Comparison of ENCODE assay signal across 8 cellular contexts in the genomic region with DNA sequence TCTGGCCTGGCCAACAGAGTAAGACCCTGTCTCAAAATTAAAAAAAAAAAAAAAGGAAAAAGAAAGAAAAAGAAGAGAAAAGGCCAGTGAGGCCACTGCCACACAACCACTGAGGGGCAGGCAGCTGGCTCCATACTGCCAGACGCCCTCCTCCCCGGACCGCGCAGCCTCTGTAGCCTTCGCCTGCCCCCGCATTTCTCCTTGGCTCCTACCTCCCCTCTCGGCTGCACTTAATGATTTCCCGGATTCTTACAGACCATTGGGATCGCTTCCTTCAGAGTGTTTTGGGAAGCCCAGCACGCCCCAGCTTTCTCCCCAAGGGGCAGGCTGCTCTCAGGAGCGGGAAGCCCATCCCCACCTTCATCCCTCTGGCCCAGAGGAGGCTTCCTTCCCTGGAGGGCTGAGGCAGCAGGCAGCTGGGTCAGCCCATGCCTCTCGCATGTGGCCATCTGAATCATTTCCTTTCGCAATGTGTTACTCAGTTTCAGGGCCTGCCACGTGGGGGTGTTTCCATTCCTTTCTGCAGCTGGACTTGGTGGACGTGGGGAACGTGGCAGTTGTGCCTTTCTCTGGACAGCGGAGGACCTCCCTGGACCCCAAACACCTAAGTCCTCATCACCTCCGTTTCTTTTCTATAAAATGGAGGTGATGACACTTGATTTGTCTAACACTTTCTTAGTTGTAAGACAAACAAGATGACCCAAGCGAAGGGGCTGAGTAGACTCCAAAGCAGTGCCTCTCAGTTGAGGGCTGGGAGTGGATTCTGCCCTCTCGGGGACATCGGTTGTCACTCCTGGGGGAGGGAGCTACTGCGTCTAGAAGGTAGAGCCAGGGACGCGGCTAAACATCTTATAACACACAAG. TPM values are rescaled to one million over a fixed set of nuclear protein-coding genes. Genes with fewer than 3 reads are reported as not detected.
DNase-seq lines count a peak whose midpoint lies in the region; ATAC-seq and TF ChIP-seq lines count a peak whose summit lies in the region.

No MANE protein-coding gene starts in this region.

- peak overlapping the region; percentile 94 for H3K4me3 ChIP-seq in DOHH2 (ENCODE audit: low read length)
- no peak overlapping the region for H3K4me3 ChIP-seq in fibroblast of lung (replicated peaks in 1 of 4; ENCODE audit: control extremely low read depth in 1 of 4, insufficient read depth in 1 of 4, low read depth in 3 of 4, low read length in 4 of 4)

- H3K9ac ChIP-seq in fibroblast of lung (ENCODE audit: insufficient read depth, low read length), result no peak overlapping the region

- peak overlapping the region; percentile 97 for H3K27ac ChIP-seq in DOHH2 (ENCODE audit: low read depth, low read length)
- peak overlapping the region; percentile 67 for H3K27ac ChIP-seq in fibroblast of lung (ENCODE audit: insufficient read depth, low read length)

- H3K9me2 ChIP-seq in DOHH2 (replicated peaks; ENCODE audit: control insufficient read depth, low read length), result no peaks in the 10 kb centered on the region

- H2AFZ ChIP-seq in fibroblast of lung (ENCODE audit: low read length), result peak overlapping the region; percentile 35

- H3K9me3 ChIP-seq in DOHH2 (ENCODE audit: control insufficient read depth, insufficient read depth, low read length) (no peaks in the 10 kb centered on the region), fibroblast of lung (ENCODE audit: control insufficient read depth, insufficient read depth, low read depth, low read length) (no peaks in the 10 kb centered on the region)

- H3K4me1 ChIP-seq in DOHH2 (ENCODE audit: control insufficient read depth, low read length) (peaks cover 78% of the 10 kb centered on the region), fibroblast of lung (ENCODE audit: control insufficient read depth, extremely low read depth, insufficient read depth, low read length) (peaks cover 20% of the 10 kb centered on the region)

- DNase-seq in RKO (ENCODE audit: low spot score) (peak; percentile 85), fibroblast of lung (ENCODE audit: low read depth in 2 of 2) (peak; percentile 92 to 93), omental fat pad (ENCODE audit: low spot score) (peak; percentile 62), NCI-H345 treated with DMSO at 0.1 percent for 48 hours (lab: John Stamatoyannopoulos, UW; ENCODE audit: unreplicated experiment) (no peak), superior temporal gyrus (ENCODE audit: extremely low spot score) (no peak)

- H3K27me3 ChIP-seq in DOHH2 (ENCODE audit: control insufficient read depth, low read length) (no peaks in the 10 kb centered on the region), fibroblast of lung (ENCODE audit: control insufficient read depth, insufficient read depth, low read length) (no peaks in the 10 kb centered on the region)

- H4K20me1 ChIP-seq in DOHH2 (ENCODE audit: control insufficient read depth, insufficient read depth, low read depth, low read length), result peaks cover 4% of the 10 kb centered on the region; the same call in 1 of the 2 replicates
- no peaks in the 10 kb centered on the region for H4K20me1 ChIP-seq in fibroblast of lung (ENCODE audit: control insufficient read depth, extremely low read depth, insufficient read depth, low read length)

- H3K79me2 ChIP-seq in DOHH2 (ENCODE audit: control insufficient read depth, low read length) (peaks cover 86% of the 10 kb centered on the region), fibroblast of lung (ENCODE audit: control insufficient read depth, insufficient read depth, low read length) (no peaks in the 10 kb centered on the region)

- H3F3A ChIP-seq in DOHH2 (ENCODE audit: control insufficient read depth, insufficient read depth), result peaks cover 36% of the 10 kb centered on the region

- H3K36me3 ChIP-seq in DOHH2 (ENCODE audit: control insufficient read depth, low read length) (peaks cover 65% of the 10 kb centered on the region), fibroblast of lung (ENCODE audit: control insufficient read depth, insufficient read depth, low read length) (no peaks in the 10 kb centered on the region)

- H3K4me2 ChIP-seq in DOHH2 (ENCODE audit: low read length), result peak overlapping the region; percentile 91
- no peak overlapping the region for H3K4me2 ChIP-seq in fibroblast of lung (ENCODE audit: extremely low read depth, insufficient read depth, low read length)

- ATAC-seq in omental fat pad (ENCODE audit: low FRiP score) (peak; percentile 65), HG03280 (IDR thresholded peaks at IDR 0.05; ENCODE audit: unreplicated experiment) (no peak), HG02852 (IDR thresholded peaks at IDR 0.05; ENCODE audit: unreplicated experiment) (no peak)

- TF ChIP-seq CTCF in DOHH2 (IDR thresholded peaks at IDR 0.05; ENCODE audit: low read depth, low read length, poor library complexity, severe bottlenecking), result peak; percentile 25
- TF ChIP-seq CTCF in fibroblast of lung (conservative IDR thresholded peaks at IDR 0.05 in 1 of 2, IDR thresholded peaks at IDR 0.05 in 1 of 2; ENCODE audit: low read depth in 1 of 2, low read length in 2 of 2), result peak; percentile 9 to 20
- TF ChIP-seq CTCF in omental fat pad (IDR thresholded peaks at IDR 0.05), result no peak

RNA-seq across cellular contexts. Expression of a gene that starts 2.3 kb away (rescaled TPM):
- total RNA-seq in fibroblast of lung (0.77 and 0.83 TPM in 2 replicates), omental fat pad (1 to 10 TPM in 2 of 4 donors, under 1 TPM in 2; 0.32 to 7.9 (median 2.3) TPM)
- 0.33 and 5.8 TPM in 2 replicates for polyA plus RNA-seq in fibroblast of lung
- polyA plus RNA-seq in fibroblast of lung (2012), result 0.25 and 4.9 TPM in 2 replicates
- 1.4 TPM in 1 of 2 replicates, not detected in the other for polyA minus RNA-seq in fibroblast of lung (ENCODE audit: low replicate concordance)

RNA-seq across cellular contexts. Expression of a gene that starts 41.0 kb away (rescaled TPM):
- total RNA-seq in fibroblast of lung, result not detected in 2 replicates
- polyA plus RNA-seq in fibroblast of lung, result not detected in 2 replicates
- polyA plus RNA-seq in fibroblast of lung (2012), result not detected in 2 replicates
- polyA minus RNA-seq in fibroblast of lung (ENCODE audit: low replicate concordance), result not detected in 2 replicates
- total RNA-seq in omental fat pad, result not detected

Comparison
In these comparisons a context has a peak if more than half of its experiments do, and no peak if none do; other contexts are left out.
1. CTCF ChIP-seq: peak in DOHH2 (single experiment) and fibroblast of lung (2 of 2); none in omental fat pad (0 of 3).
2. DNase-seq: peak in RKO (single experiment), fibroblast of lung (2 of 2) and omental fat pad (single experiment); none in NCI-H345 treated with DMSO at 0.1 percent for 48 hours (single experiment) and superior temporal gyrus (single experiment).